22 cellular contexts compared by ENCODE assay signal in genomic region chr7:100394077-100394476, GRCh38. TPM values are rescaled to one million over a fixed set of nuclear protein-coding genes. Genes with fewer than 3 reads are reported as not detected.
DNase-seq lines count a peak whose midpoint lies in the region; ATAC-seq, FAIRE-seq and TF ChIP-seq lines count a peak whose summit lies in the region.
"Had no signal": no experiment of that assay in that cellular context is flagged by ENCODE, and none has a peak within 500 bp of the region (broad histone marks: within the 10 kb centered on the region; RNA-seq: fewer than 3 reads in every experiment).

No MANE protein-coding gene starts in this region.

- DNase-seq in activated CD4-positive, alpha-beta T cell treated with anti-CD3 and anti-CD28 coated beads for 36 hours, result no peak
- DNase-seq in activated CD4-positive, alpha-beta T cell treated with anti-CD3 and anti-CD28 coated beads for 1 hour, result no peak
- DNase-seq in NCI-H82 (lab: John Stamatoyannopoulos, UW) (peak; percentile 90), K562 (ENCODE audit: extremely low read depth in 1 of 4, low spot score in 3 of 4) (no peak), left ventricle myocardium superior (no peak)
- DNase-seq: CD8-positive, alpha-beta memory T cell; H7; IMR-90; Karpas-422; NCI-H1417 treated with DMSO at 0.1 percent for 48 hours; NCI-H1930; NCI-H2171 treated with DMSO at 0.1 percent for 48 hours; NCI-H446; NCI-H526 treated with DMSO at 0.1 percent for 48 hours; SHP77 had no signal

- no peaks in the 10 kb centered on the region for H4K20me1 ChIP-seq in K562 (replicated peaks; ENCODE audit: control insufficient read depth, insufficient read depth, low read length)

- no peak for TF ChIP-seq RAD21 in K562 (CRISPR knock-in tag; conservative IDR thresholded peaks at IDR 0.05 in 1 of 2, IDR thresholded peaks at IDR 0.05 in 1 of 2)

- in situ Hi-C loops in K562 (cut with MboI), result no loop called here

- no peaks in the 10 kb centered on the region for H3K9me3 Mint-ChIP-seq in activated CD4-positive, alpha-beta T cell treated with anti-CD3 and anti-CD28 coated beads for 36 hours (ENCODE audit: low read depth)
- no peaks in the 10 kb centered on the region for H3K9me3 Mint-ChIP-seq in stimulated activated memory B cell treated with anti-CD40 and anti-IgM and Interleukin-4, amounts not matched to agents 10 μg/mL and 1 μg/mL and 100 μg/mL, for 72 hours
- H3K9me3 Mint-ChIP-seq: CD8-positive, alpha-beta memory T cell had no signal

- H3K27me3 Mint-ChIP-seq in activated CD4-positive, alpha-beta T cell treated with anti-CD3 and anti-CD28 coated beads for 36 hours, result peaks cover 31% of the 10 kb centered on the region
- peaks cover 16% of the 10 kb centered on the region for H3K27me3 Mint-ChIP-seq in stimulated activated memory B cell treated with anti-CD40 and anti-IgM and Interleukin-4, amounts not matched to agents 10 μg/mL and 1 μg/mL and 100 μg/mL, for 72 hours

- H3K9me3 ChIP-seq in K562 (replicated peaks; ENCODE audit: control insufficient read depth, insufficient read depth, low read depth, low read length), result no peaks in the 10 kb centered on the region

- H3K4me1 Mint-ChIP-seq in activated CD4-positive, alpha-beta T cell treated with anti-CD3 and anti-CD28 coated beads for 36 hours, result peaks cover 26% of the 10 kb centered on the region
- H3K4me1 Mint-ChIP-seq in stimulated activated memory B cell treated with anti-CD40 and anti-IgM and Interleukin-4, amounts not matched to agents 10 μg/mL and 1 μg/mL and 100 μg/mL, for 72 hours, result peaks cover 54% of the 10 kb centered on the region

- BruUV-seq in K562 (replicated peaks; lab: Mats Ljungman, UMichigan), result no TSS peak

- no peaks in the 10 kb centered on the region for H3K36me3 ChIP-seq in K562 (ENCODE audit: control insufficient read depth, insufficient read depth, low read length)

- intact Hi-C loops in activated CD4-positive, alpha-beta T cell treated with anti-CD3 and anti-CD28 coated beads for 36 hours (cut with DNase I, micrococcal nuclease), result no loop called here
- intact Hi-C loops in K562 (cut with micrococcal nuclease) (no loop called here), left ventricle myocardium superior (cut with micrococcal nuclease) (no loop called here)

- POLR2A ChIA-PET in activated CD4-positive, alpha-beta T cell treated with anti-CD3 and anti-CD28 coated beads for 36 hours (lab: Charles Lee), result no interaction called here
- POLR2A ChIA-PET in K562 (lab: Yijun Ruan, JAX), result interaction anchor here (1.0 kb wide), 2 partner anchors 9 to 14 kb away, joined by 3 to 4 read pairs; no protein-coding TSS in a partner anchor

- no peak overlapping the region for H3K4me2 ChIP-seq in K562 (ENCODE audit: insufficient read depth, low read length)

- no peak overlapping the region for H3K4me3 ChIP-seq in K562
- H3K4me3 ChIP-seq: SK-N-MC had no signal

- WGBS in K562 (ENCODE audit: insufficient coverage, low coverage, missing lambda C conversion rate), result 0% methylated on average over 2 of the region's 2 CpGs

- no peak for TF ChIP-seq POLR2A in K562 (conservative IDR thresholded peaks at IDR 0.05)

- H3K9ac ChIP-seq in K562 (ENCODE audit: insufficient read depth in 1 of 2, low read depth in 2 of 2, low read length in 2 of 2), result no peak overlapping the region

- no peak overlapping the region for H3K4me3 Mint-ChIP-seq in activated CD4-positive, alpha-beta T cell treated with anti-CD3 and anti-CD28 coated beads for 36 hours
- H3K4me3 Mint-ChIP-seq in stimulated activated memory B cell treated with anti-CD40 and anti-IgM and Interleukin-4, amounts not matched to agents 10 μg/mL and 1 μg/mL and 100 μg/mL, for 72 hours, result no peak overlapping the region

- FAIRE-seq in K562 (lab: Jason Lieb, UNC), result no peak

- TF ChIP-seq CTCF in K562 (IDR thresholded peaks at IDR 0.05 in 2 of 3, conservative IDR thresholded peaks at IDR 0.05 in 1 of 3; ENCODE audit: insufficient read depth in 2 of 3, low read depth in 1 of 3, low read length in 3 of 3), result no peak

- no peak overlapping the region for H2AFZ ChIP-seq in K562 (ENCODE audit: low read depth, low read length)

- no peak for ATAC-seq in activated CD4-positive, alpha-beta T cell treated with anti-CD3 and anti-CD28 coated beads for 36 hours
- ATAC-seq in K562, result no peak
- no peak for ATAC-seq in stimulated activated memory B cell treated with anti-CD40 and anti-IgM and Interleukin-4, amounts not matched to agents 10 μg/mL and 1 μg/mL and 100 μg/mL, for 72 hours
- ATAC-seq in HG02678 (IDR thresholded peaks at IDR 0.05; ENCODE audit: unreplicated experiment), result no peak
- ATAC-seq in left ventricle myocardium superior, result no peak
- ATAC-seq in GM19351 (IDR thresholded peaks at IDR 0.05; ENCODE audit: unreplicated experiment), result no peak

- H3K79me2 ChIP-seq in K562 (ENCODE audit: control insufficient read depth, insufficient read depth, low read length), result no peaks in the 10 kb centered on the region

- no peak overlapping the region for H3K27ac ChIP-seq in K562 (ENCODE audit: extremely low read depth, low read depth, low read length)
- H3K27ac ChIP-seq: HL-60, SK-N-MC had no signal

- CTCF ChIA-PET in activated CD4-positive, alpha-beta T cell treated with anti-CD3 and anti-CD28 coated beads for 36 hours (lab: Charles Lee), result interaction anchor here (1.2 to 1.7 kb wide), 2 partner anchors 13 to 49 kb away, joined by 3 to 8 read pairs; no protein-coding TSS in a partner anchor
- CTCF ChIA-PET in K562 (lab: Yijun Ruan, JAX; ENCODE audit: low intra/inter-chr PET ratio), result no interaction called here

- H3K36me3 Mint-ChIP-seq in activated CD4-positive, alpha-beta T cell treated with anti-CD3 and anti-CD28 coated beads for 36 hours (ENCODE audit: low read depth), result no peaks in the 10 kb centered on the region
- H3K36me3 Mint-ChIP-seq in stimulated activated memory B cell treated with anti-CD40 and anti-IgM and Interleukin-4, amounts not matched to agents 10 μg/mL and 1 μg/mL and 100 μg/mL, for 72 hours, result no peaks in the 10 kb centered on the region
- H3K36me3 Mint-ChIP-seq: CD8-positive, alpha-beta memory T cell had no signal

- H3K27ac Mint-ChIP-seq in activated CD4-positive, alpha-beta T cell treated with anti-CD3 and anti-CD28 coated beads for 36 hours, result peak overlapping the region; percentile 33
- H3K27ac Mint-ChIP-seq in stimulated activated memory B cell treated with anti-CD40 and anti-IgM and Interleukin-4, amounts not matched to agents 10 μg/mL and 1 μg/mL and 100 μg/mL, for 72 hours, result peak overlapping the region; percentile 47

- peaks cover 18 to 24% of the 10 kb centered on the region in 2 experiments; a peak in 4 of 5 replicates for H3K27me3 ChIP-seq in K562 (ENCODE audit: control insufficient read depth in 2 of 2, insufficient read depth in 2 of 2, low read length in 2 of 2)

- TF ChIP-seq EP300 in K562 (IDR thresholded peaks at IDR 0.05; ENCODE audit: low read length), result no peak

- peaks cover 0 to 11% of the 10 kb centered on the region in 2 experiments; a peak in 2 of 5 replicates for H3K4me1 ChIP-seq in K562 (replicated peaks in 1 of 2; ENCODE audit: control insufficient read depth in 2 of 2, insufficient read depth in 2 of 2, low read length in 2 of 2)

- H3K9me1 ChIP-seq in K562 (ENCODE audit: control insufficient read depth, insufficient read depth, low read length), result no peaks in the 10 kb centered on the region

RNA-seq across cellular contexts. Expression of gene PILRA, which starts 20.8 kb away (rescaled TPM):
- under 1 TPM; 0.80 to 0.90 TPM for total RNA-seq in activated CD4-positive, alpha-beta T cell treated with anti-CD3 and anti-CD28 coated beads for 36 hours
- 9.0 and 11.0 TPM in 2 replicates for total RNA-seq in K562 (2011; cell fraction: chromatin; rRNA removed; ENCODE audit: low replicate concordance)
- 5.9 and 6.2 TPM in 2 replicates for total RNA-seq in K562 (2011; cell fraction: nucleolus; rRNA removed)
- 8.1 and 8.8 TPM in 2 replicates for total RNA-seq in K562 (2011; cell fraction: nucleoplasm; rRNA removed)
- total RNA-seq in K562 (2014; rRNA removed), result 0.23 and 0.41 TPM in 2 replicates
- 0.32 and 0.47 TPM in 2 replicates for total RNA-seq in K562 (2014; rRNA removed; fragmentation: Illumina TruSeq; extraction: Trizol)
- 0.34 and 0.65 TPM in 2 replicates for total RNA-seq in K562 (2015; rRNA removed; fragmentation: Illumina TruSeq; extraction: Trizol)
- 0.83 and 0.95 TPM in 2 replicates for total RNA-seq in K562 (2021)
- polyA plus RNA-seq in K562 (2011; rRNA removed), result 1.8 and 3.1 TPM in 2 replicates
- polyA plus RNA-seq in K562 (2011; cell fraction: cytosol; rRNA removed), result 1.8 and 3.1 TPM in 2 replicates
- polyA plus RNA-seq in K562 (2011; cell fraction: nucleus; rRNA removed), result 12.1 and 14.8 TPM in 2 replicates
- polyA plus RNA-seq in K562 (2012), result 0.79 and 2.9 TPM in 2 replicates
- 0.73 and 0.93 TPM in 2 replicates for polyA plus RNA-seq in K562 (2014; fragmentation: Illumina TruSeq; extraction: Trizol)
- under 1 TPM; 0.13 to 0.21 TPM for polyA plus RNA-seq in K562 (2014; fragmentation: Nextera tagmentation; extraction: Ambion mirVana)
- polyA plus RNA-seq in K562 (2014; rRNA removed), result 0.62 and 1.6 TPM in 2 replicates
- 0.30 TPM in 1 of 2 replicates, not detected in the other for polyA minus RNA-seq in K562 (2011; rRNA and poly(A)+ RNA removed)
- not detected in 2 replicates for polyA minus RNA-seq in K562 (2011; cell fraction: cytosol; rRNA and poly(A)+ RNA removed)
- polyA minus RNA-seq in K562 (2011; cell fraction: nucleus; rRNA and poly(A)+ RNA removed), result 1.1 and 1.6 TPM in 2 replicates
- 3.2 TPM for total RNA-seq in left ventricle myocardium superior
- total RNA-seq: A172, IMR-90, RPMI7951 had no signal

RNA-seq across cellular contexts. Expression of gene ZCWPW1, which starts 34.4 kb away (rescaled TPM):
- total RNA-seq in activated CD4-positive, alpha-beta T cell treated with anti-CD3 and anti-CD28 coated beads for 36 hours, result 1 to 10 TPM; 3.0 to 3.4 TPM
- total RNA-seq in K562 (2011; cell fraction: chromatin; rRNA removed; ENCODE audit: low replicate concordance), result 2.4 and 3.7 TPM in 2 replicates
- total RNA-seq in K562 (2011; cell fraction: nucleolus; rRNA removed), result 2.0 and 2.6 TPM in 2 replicates
- 1.8 and 3.5 TPM in 2 replicates for total RNA-seq in K562 (2011; cell fraction: nucleoplasm; rRNA removed)
- total RNA-seq in K562 (2014; rRNA removed) (1.3 and 1.7 TPM in 2 replicates), K562 (2014; rRNA removed; fragmentation: Illumina TruSeq; extraction: Trizol) (0.84 and 1.8 TPM in 2 replicates), K562 (2015; rRNA removed; fragmentation: Illumina TruSeq; extraction: Trizol) (1.2 and 1.7 TPM in 2 replicates), K562 (2021) (0.86 and 0.94 TPM in 2 replicates), left ventricle myocardium superior (4.2 TPM)
- polyA plus RNA-seq in K562 (2011; rRNA removed) (1.5 and 1.7 TPM in 2 replicates), K562 (2014; fragmentation: Illumina TruSeq; extraction: Trizol) (0.79 and 1.4 TPM in 2 replicates), K562 (2014; fragmentation: Nextera tagmentation; extraction: Ambion mirVana) (under 1 TPM; 0.18 to 0.41 TPM), K562 (2014; rRNA removed) (0.61 and 1.6 TPM in 2 replicates)
- polyA plus RNA-seq in K562 (2011; cell fraction: cytosol; rRNA removed), result 0.67 and 0.81 TPM in 2 replicates
- polyA plus RNA-seq in K562 (2011; cell fraction: nucleus; rRNA removed), result 3.7 and 4.2 TPM in 2 replicates
- 2.2 and 3.0 TPM in 2 replicates for polyA plus RNA-seq in K562 (2012)
- 0.84 and 0.91 TPM in 2 replicates for polyA minus RNA-seq in K562 (2011; rRNA and poly(A)+ RNA removed)
- polyA minus RNA-seq in K562 (2011; cell fraction: cytosol; rRNA and poly(A)+ RNA removed), result 0.86 and 1.5 TPM in 2 replicates
- polyA minus RNA-seq in K562 (2011; cell fraction: nucleus; rRNA and poly(A)+ RNA removed), result 1.2 and 1.6 TPM in 2 replicates

RNA-seq across cellular contexts. Expression of gene MEPCE, which starts 35.6 kb away (rescaled TPM):
- 10 to 100 TPM; 44.4 to 45.9 TPM for total RNA-seq in activated CD4-positive, alpha-beta T cell treated with anti-CD3 and anti-CD28 coated beads for 36 hours
- total RNA-seq in K562 (2011; cell fraction: chromatin; rRNA removed; ENCODE audit: low replicate concordance), result 33.3 and 101 TPM in 2 replicates
- total RNA-seq in K562 (2011; cell fraction: nucleolus; rRNA removed), result 57.9 and 76.5 TPM in 2 replicates
- 40.2 and 43.9 TPM in 2 replicates for total RNA-seq in K562 (2011; cell fraction: nucleoplasm; rRNA removed)
- 50.6 and 65.4 TPM in 2 replicates for total RNA-seq in K562 (2014; rRNA removed)
- 24.9 and 29.5 TPM in 2 replicates for total RNA-seq in K562 (2014; rRNA removed; fragmentation: Illumina TruSeq; extraction: Trizol)
- total RNA-seq in K562 (2015; rRNA removed; fragmentation: Illumina TruSeq; extraction: Trizol), result 60.3 and 60.4 TPM in 2 replicates
- total RNA-seq in K562 (2021), result 72.8 and 76.3 TPM in 2 replicates
- polyA plus RNA-seq in K562 (2011; rRNA removed), result 16.1 and 16.7 TPM in 2 replicates
- polyA plus RNA-seq in K562 (2011; cell fraction: cytosol; rRNA removed), result 13.0 and 28.0 TPM in 2 replicates
- polyA plus RNA-seq in K562 (2011; cell fraction: nucleus; rRNA removed), result 23.6 and 47.0 TPM in 2 replicates
- polyA plus RNA-seq in K562 (2012), result 54.7 and 58.7 TPM in 2 replicates
- polyA plus RNA-seq in K562 (2014; fragmentation: Illumina TruSeq; extraction: Trizol), result 66.5 and 77.3 TPM in 2 replicates
- 10 to 100 TPM; 10.9 to 13.7 TPM for polyA plus RNA-seq in K562 (2014; fragmentation: Nextera tagmentation; extraction: Ambion mirVana)
- 42.7 and 44.1 TPM in 2 replicates for polyA plus RNA-seq in K562 (2014; rRNA removed)
- 20.0 and 29.4 TPM in 2 replicates for polyA minus RNA-seq in K562 (2011; rRNA and poly(A)+ RNA removed)
- polyA minus RNA-seq in K562 (2011; cell fraction: cytosol; rRNA and poly(A)+ RNA removed), result 18.7 and 24.0 TPM in 2 replicates
- 27.9 and 29.5 TPM in 2 replicates for polyA minus RNA-seq in K562 (2011; cell fraction: nucleus; rRNA and poly(A)+ RNA removed)
- total RNA-seq in left ventricle myocardium superior, result 25.8 TPM

RNA-seq across cellular contexts. Expression of gene PILRB, which starts 36.2 kb away (rescaled TPM):
- total RNA-seq in activated CD4-positive, alpha-beta T cell treated with anti-CD3 and anti-CD28 coated beads for 36 hours, result 10 to 100 TPM; 30.5 to 37.5 TPM
- total RNA-seq in K562 (2011; cell fraction: chromatin; rRNA removed; ENCODE audit: low replicate concordance), result 248 and 523 TPM in 2 replicates
- total RNA-seq in K562 (2011; cell fraction: nucleolus; rRNA removed), result 303 and 304 TPM in 2 replicates
- total RNA-seq in K562 (2011; cell fraction: nucleoplasm; rRNA removed), result 245 and 257 TPM in 2 replicates
- 37.0 and 37.7 TPM in 2 replicates for total RNA-seq in K562 (2014; rRNA removed)
- 14.4 and 25.4 TPM in 2 replicates for total RNA-seq in K562 (2014; rRNA removed; fragmentation: Illumina TruSeq; extraction: Trizol)
- total RNA-seq in K562 (2015; rRNA removed; fragmentation: Illumina TruSeq; extraction: Trizol), result 30.7 and 32.3 TPM in 2 replicates
- 39.0 and 45.3 TPM in 2 replicates for total RNA-seq in K562 (2021)
- polyA plus RNA-seq in K562 (2011; rRNA removed), result 39.2 and 56.1 TPM in 2 replicates
- 30.7 and 45.8 TPM in 2 replicates for polyA plus RNA-seq in K562 (2011; cell fraction: cytosol; rRNA removed)
- polyA plus RNA-seq in K562 (2011; cell fraction: nucleus; rRNA removed), result 448 and 634 TPM in 2 replicates
- polyA plus RNA-seq in K562 (2012), result 39.7 and 51.9 TPM in 2 replicates
- 49.9 and 56.7 TPM in 2 replicates for polyA plus RNA-seq in K562 (2014; fragmentation: Illumina TruSeq; extraction: Trizol)
- polyA plus RNA-seq in K562 (2014; fragmentation: Nextera tagmentation; extraction: Ambion mirVana), result 1 to 10 TPM; 6.2 to 7.1 TPM
- 94.6 and 99.3 TPM in 2 replicates for polyA plus RNA-seq in K562 (2014; rRNA removed)
- 8.3 and 12.6 TPM in 2 replicates for polyA minus RNA-seq in K562 (2011; rRNA and poly(A)+ RNA removed)
- 2.9 and 8.4 TPM in 2 replicates for polyA minus RNA-seq in K562 (2011; cell fraction: cytosol; rRNA and poly(A)+ RNA removed)
- polyA minus RNA-seq in K562 (2011; cell fraction: nucleus; rRNA and poly(A)+ RNA removed), result 43.1 and 49.8 TPM in 2 replicates
- 10.9 TPM for total RNA-seq in left ventricle myocardium superior

RNA-seq across cellular contexts. Expression of gene PPP1R35, which starts 42.2 kb away (rescaled TPM):
- total RNA-seq in activated CD4-positive, alpha-beta T cell treated with anti-CD3 and anti-CD28 coated beads for 36 hours, result 10 to 100 TPM; 48.7 to 60.3 TPM
- 18.9 and 64.5 TPM in 2 replicates for total RNA-seq in K562 (2011; cell fraction: chromatin; rRNA removed; ENCODE audit: low replicate concordance)
- 109 and 128 TPM in 2 replicates for total RNA-seq in K562 (2011; cell fraction: nucleolus; rRNA removed)
- total RNA-seq in K562 (2011; cell fraction: nucleoplasm; rRNA removed), result 45.6 and 53.0 TPM in 2 replicates
- total RNA-seq in K562 (2014; rRNA removed), result 127 and 152 TPM in 2 replicates
- 18.9 and 25.9 TPM in 2 replicates for total RNA-seq in K562 (2014; rRNA removed; fragmentation: Illumina TruSeq; extraction: Trizol)
- total RNA-seq in K562 (2015; rRNA removed; fragmentation: Illumina TruSeq; extraction: Trizol), result 44.9 and 47.9 TPM in 2 replicates
- 124 and 135 TPM in 2 replicates for total RNA-seq in K562 (2021)
- polyA plus RNA-seq in K562 (2011; rRNA removed), result 28.2 and 31.7 TPM in 2 replicates
- 38.6 and 141 TPM in 2 replicates for polyA plus RNA-seq in K562 (2011; cell fraction: cytosol; rRNA removed)
- 136 and 297 TPM in 2 replicates for polyA plus RNA-seq in K562 (2011; cell fraction: nucleus; rRNA removed)
- polyA plus RNA-seq in K562 (2012), result 70.7 and 78.6 TPM in 2 replicates
- 19.4 and 33.7 TPM in 2 replicates for polyA plus RNA-seq in K562 (2014; fragmentation: Illumina TruSeq; extraction: Trizol)
- polyA plus RNA-seq in K562 (2014; fragmentation: Nextera tagmentation; extraction: Ambion mirVana), result 1 to 10 TPM; 2.9 to 5.9 TPM
- 153 and 185 TPM in 2 replicates for polyA plus RNA-seq in K562 (2014; rRNA removed)
- polyA minus RNA-seq in K562 (2011; rRNA and poly(A)+ RNA removed), result 2.2 and 5.8 TPM in 2 replicates
- polyA minus RNA-seq in K562 (2011; cell fraction: cytosol; rRNA and poly(A)+ RNA removed), result 13.8 and 18.6 TPM in 2 replicates
- polyA minus RNA-seq in K562 (2011; cell fraction: nucleus; rRNA and poly(A)+ RNA removed), result 16.7 and 26.0 TPM in 2 replicates
- total RNA-seq in left ventricle myocardium superior, result 10.3 TPM
